Comparison of ENCODE assay signal across 1 cellular context in the genomic region with DNA sequence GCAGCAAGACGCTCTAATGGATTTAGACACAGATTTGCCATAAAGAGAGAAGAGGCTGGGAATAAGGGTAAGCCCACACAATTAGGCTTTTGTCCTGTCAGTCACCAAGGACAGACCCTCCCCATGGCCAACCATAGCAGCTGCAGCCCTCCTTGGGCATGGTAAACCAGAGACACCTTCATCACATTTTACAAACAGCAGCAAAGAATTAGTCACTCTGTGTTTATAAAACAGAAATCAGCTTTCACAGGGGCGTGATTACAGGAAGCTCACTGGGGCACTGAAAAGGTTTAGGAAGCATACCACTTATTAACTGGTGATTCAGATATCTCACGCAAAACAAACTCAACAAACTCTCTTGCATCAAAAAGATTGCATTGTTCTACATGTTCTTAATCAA.
TF ChIP-seq lines count a peak whose summit lies in the region.

No MANE protein-coding gene starts in this region.

TF ChIP-seq in GM23338, 12 proteins besides CTCF, POLR2A, EP300 and RAD21 (continued from another document):
- TF ChIP-seq, protein P1, sequence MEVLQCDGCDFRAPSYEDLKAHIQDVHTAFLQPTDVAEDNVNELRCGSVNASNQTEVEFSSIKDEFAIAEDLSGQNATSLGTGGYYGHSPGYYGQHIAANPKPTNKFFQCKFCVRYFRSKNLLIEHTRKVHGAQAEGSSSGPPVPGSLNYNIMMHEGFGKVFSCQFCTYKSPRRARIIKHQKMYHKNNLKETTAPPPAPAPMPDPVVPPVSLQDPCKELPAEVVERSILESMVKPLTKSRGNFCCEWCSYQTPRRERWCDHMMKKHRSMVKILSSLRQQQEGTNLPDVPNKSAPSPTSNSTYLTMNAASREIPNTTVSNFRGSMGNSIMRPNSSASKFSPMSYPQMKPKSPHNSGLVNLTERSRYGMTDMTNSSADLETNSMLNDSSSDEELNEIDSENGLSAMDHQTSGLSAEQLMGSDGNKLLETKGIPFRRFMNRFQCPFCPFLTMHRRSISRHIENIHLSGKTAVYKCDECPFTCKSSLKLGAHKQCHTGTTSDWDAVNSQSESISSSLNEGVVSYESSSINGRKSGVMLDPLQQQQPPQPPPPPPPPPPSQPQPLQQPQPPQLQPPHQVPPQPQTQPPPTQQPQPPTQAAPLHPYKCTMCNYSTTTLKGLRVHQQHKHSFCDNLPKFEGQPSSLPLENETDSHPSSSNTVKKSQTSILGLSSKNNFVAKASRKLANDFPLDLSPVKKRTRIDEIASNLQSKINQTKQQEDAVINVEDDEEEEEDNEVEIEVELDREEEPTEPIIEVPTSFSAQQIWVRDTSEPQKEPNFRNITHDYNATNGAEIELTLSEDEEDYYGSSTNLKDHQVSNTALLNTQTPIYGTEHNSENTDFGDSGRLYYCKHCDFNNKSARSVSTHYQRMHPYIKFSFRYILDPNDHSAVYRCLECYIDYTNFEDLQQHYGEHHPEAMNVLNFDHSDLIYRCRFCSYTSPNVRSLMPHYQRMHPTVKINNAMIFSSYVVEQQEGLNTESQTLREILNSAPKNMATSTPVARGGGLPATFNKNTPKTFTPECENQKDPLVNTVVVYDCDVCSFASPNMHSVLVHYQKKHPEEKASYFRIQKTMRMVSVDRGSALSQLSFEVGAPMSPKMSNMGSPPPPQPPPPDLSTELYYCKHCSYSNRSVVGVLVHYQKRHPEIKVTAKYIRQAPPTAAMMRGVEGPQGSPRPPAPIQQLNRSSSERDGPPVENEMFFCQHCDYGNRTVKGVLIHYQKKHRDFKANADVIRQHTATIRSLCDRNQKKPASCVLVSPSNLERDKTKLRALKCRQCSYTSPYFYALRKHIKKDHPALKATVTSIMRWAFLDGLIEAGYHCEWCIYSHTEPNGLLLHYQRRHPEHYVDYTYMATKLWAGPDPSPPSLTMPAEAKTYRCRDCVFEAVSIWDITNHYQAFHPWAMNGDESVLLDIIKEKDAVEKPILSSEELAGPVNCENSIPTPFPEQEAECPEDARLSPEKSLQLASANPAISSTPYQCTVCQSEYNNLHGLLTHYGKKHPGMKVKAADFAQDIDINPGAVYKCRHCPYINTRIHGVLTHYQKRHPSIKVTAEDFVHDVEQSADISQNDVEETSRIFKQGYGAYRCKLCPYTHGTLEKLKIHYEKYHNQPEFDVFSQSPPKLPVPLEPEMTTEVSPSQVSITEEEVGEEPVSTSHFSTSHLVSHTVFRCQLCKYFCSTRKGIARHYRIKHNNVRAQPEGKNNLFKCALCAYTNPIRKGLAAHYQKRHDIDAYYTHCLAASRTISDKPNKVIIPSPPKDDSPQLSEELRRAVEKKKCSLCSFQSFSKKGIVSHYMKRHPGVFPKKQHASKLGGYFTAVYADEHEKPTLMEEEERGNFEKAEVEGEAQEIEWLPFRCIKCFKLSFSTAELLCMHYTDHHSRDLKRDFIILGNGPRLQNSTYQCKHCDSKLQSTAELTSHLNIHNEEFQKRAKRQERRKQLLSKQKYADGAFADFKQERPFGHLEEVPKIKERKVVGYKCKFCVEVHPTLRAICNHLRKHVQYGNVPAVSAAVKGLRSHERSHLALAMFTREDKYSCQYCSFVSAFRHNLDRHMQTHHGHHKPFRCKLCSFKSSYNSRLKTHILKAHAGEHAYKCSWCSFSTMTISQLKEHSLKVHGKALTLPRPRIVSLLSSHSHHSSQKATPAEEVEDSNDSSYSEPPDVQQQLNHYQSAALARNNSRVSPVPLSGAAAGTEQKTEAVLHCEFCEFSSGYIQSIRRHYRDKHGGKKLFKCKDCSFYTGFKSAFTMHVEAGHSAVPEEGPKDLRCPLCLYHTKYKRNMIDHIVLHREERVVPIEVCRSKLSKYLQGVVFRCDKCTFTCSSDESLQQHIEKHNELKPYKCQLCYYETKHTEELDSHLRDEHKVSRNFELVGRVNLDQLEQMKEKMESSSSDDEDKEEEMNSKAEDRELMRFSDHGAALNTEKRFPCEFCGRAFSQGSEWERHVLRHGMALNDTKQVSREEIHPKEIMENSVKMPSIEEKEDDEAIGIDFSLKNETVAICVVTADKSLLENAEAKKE (CRISPR knock-in tag; IDR thresholded peaks at IDR 0.05): no peak
- TF ChIP-seq JUNB (IDR thresholded peaks at IDR 0.05; ENCODE audit: unreplicated experiment): no peak
- TF ChIP-seq ETS1 (IDR thresholded peaks at IDR 0.05): no peak
TF ChIP-seq in GM23338: peak in this region for 0.
